Comparison of ENCODE assay signal across 5 cellular contexts in genomic region chr2:131347035-131347434, GRCh38. TPM values are rescaled to one million over a fixed set of nuclear protein-coding genes. Genes with fewer than 3 reads are reported as not detected.
"Had no signal": no experiment of that assay in that cellular context is flagged by ENCODE, and none has a peak within 500 bp of the region (broad histone marks: within the 10 kb centered on the region; RNA-seq: fewer than 3 reads in every experiment).

No MANE protein-coding gene starts in this region.

RNA-seq across cellular contexts. Expression of gene RAB6D, which starts 16.9 kb away (rescaled TPM):
- total RNA-seq: IMR-90; PC-9; Right ventricle myocardium superior; RPMI7951; T-helper 1 cell treated with Interleukin-12 subunit alpha and Interleukin-12 subunit beta and Interleukin-4 antibody, amounts not matched to agents 30 ng/mL and 1 ng/mL, for 36 hours had no signal
- polyA plus RNA-seq: IMR-90 had no signal
